8 cellular contexts compared by ENCODE assay signal in the genomic region with DNA sequence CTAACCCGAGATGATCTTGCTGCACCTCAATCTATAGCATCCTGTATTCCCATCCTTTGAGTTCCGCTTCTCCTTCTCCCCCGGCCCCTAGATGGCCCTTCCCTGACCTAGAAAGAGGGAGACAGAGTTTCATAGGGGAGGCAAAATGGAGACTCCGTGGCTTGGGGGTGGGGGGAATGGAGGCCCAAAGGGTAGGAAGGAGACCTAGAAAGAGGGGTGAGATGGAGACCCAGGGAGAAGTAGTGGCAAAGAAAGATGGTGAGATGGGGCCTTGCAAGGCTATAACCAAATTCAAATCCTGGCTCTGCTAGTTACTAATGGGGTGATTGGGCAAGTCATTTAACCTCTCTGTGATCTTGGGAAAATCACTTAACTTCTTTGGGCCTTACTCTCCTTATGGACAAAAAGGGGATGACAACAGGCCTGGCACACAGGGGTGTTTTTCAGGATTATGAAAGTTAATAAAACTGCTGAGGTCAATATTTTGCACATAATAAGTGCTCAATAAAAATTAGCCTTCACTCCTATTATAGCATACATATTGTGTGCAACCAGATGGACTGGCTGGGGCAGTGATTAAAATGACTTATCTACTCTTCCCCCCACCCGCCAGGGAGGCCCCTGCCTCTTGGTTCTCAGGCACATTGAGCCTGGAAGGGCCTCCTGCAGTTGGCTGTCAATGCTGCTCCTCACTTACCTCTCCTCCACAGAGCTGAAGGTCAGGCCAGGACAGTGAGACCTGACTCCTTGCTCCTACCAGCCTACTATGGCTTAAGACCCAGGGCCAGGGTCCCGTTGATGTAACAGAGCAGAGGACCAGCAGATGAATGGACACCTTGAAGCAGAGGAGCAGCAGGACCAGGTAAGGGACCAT. TPM values are rescaled to one million over a fixed set of nuclear protein-coding genes. Genes with fewer than 3 reads are reported as not detected.
DNase-seq lines count a peak whose midpoint lies in the region; ATAC-seq and TF ChIP-seq lines count a peak whose summit lies in the region.

No MANE protein-coding gene starts in this region.

- peak overlapping the region; percentile 96 for H3K27ac Mint-ChIP-seq in glutamatergic neuron (ENCODE audit: unreplicated experiment)

- H3K27me3 ChIP-seq in H7 (ENCODE audit: control insufficient read depth, insufficient read depth, low read length): no peaks in the 10 kb centered on the region
- H3K27me3 ChIP-seq in WERI-Rb-1 (ENCODE audit: insufficient read depth, low read depth, severe bottlenecking): no peaks in the 10 kb centered on the region
- H3K27me3 ChIP-seq in skeletal muscle tissue (ENCODE audit: control insufficient read depth in 3 of 3, insufficient read depth in 3 of 3, low read length in 3 of 3): no peaks in the 10 kb centered on the region

- peaks cover 27% of the 10 kb centered on the region for H3K36me3 ChIP-seq in H7 (replicated peaks; ENCODE audit: control insufficient read depth, insufficient read depth, low read length)
- H3K36me3 ChIP-seq in WERI-Rb-1: peaks cover 39% of the 10 kb centered on the region
- peaks cover 24 to 29% (median 28%) of the 10 kb centered on the region in 3 donors for H3K36me3 ChIP-seq in skeletal muscle tissue (ENCODE audit: control insufficient read depth in 3 of 3, insufficient read depth in 3 of 3, low read length in 3 of 3)

- H3K4me1 ChIP-seq in skeletal muscle tissue (ENCODE audit: control insufficient read depth in 3 of 3, insufficient read depth in 3 of 3, low read length in 3 of 3): peaks cover 44 to 63% (median 49%) of the 10 kb centered on the region in 3 donors

- H3K9me3 ChIP-seq in WERI-Rb-1 (ENCODE audit: severe bottlenecking) (no peaks in the 10 kb centered on the region), skeletal muscle tissue (ENCODE audit: control insufficient read depth in 3 of 3, low read length in 3 of 3) (no peaks in the 10 kb centered on the region)

- ATAC-seq in GM21529 (IDR thresholded peaks at IDR 0.05; ENCODE audit: unreplicated experiment) (no peak), HG02642 (IDR thresholded peaks at IDR 0.05; ENCODE audit: poor library complexity, unreplicated experiment) (no peak)

- no peak for TF ChIP-seq CTCF in WERI-Rb-1 (IDR thresholded peaks at IDR 0.05; ENCODE audit: low read depth, low read length)
- no peak for TF ChIP-seq CTCF in glutamatergic neuron (IDR thresholded peaks at IDR 0.05; ENCODE audit: partially characterized antibody, unreplicated experiment)

- DNase-seq in H7 (peak; percentile 33), WERI-Rb-1 (no peak), glutamatergic neuron (no peak), HuH-7 (ENCODE audit: low spot score) (no peak)
- DNase-seq in stimulated activated naive CD4-positive, alpha-beta T cell (lab: John Stamatoyannopoulos, UW): no peak

- peak overlapping the region; percentile 95 for H3K4me3 Mint-ChIP-seq in glutamatergic neuron (ENCODE audit: unreplicated experiment)

- H3K9me3 Mint-ChIP-seq in glutamatergic neuron (ENCODE audit: unreplicated experiment): peaks cover 15% of the 10 kb centered on the region

- peaks cover 26% of the 10 kb centered on the region for H3K4me1 Mint-ChIP-seq in glutamatergic neuron (ENCODE audit: low read depth, unreplicated experiment)

- no peaks in the 10 kb centered on the region for H3K36me3 Mint-ChIP-seq in glutamatergic neuron (ENCODE audit: unreplicated experiment)

- H3K4me3 ChIP-seq in H7 (ENCODE audit: insufficient read depth, low read depth, low read length) (peak overlapping the region; percentile 100), WERI-Rb-1 (ENCODE audit: low read depth, low read length) (peak overlapping the region; percentile 97), skeletal muscle tissue (ENCODE audit: low read length in 3 of 3) (peak overlapping the region; percentile 91 to 97 (median 95))

- peak overlapping the region; percentile 86 to 94 (median 89) for H3K9ac ChIP-seq in skeletal muscle tissue (ENCODE audit: low read depth in 1 of 3, low read length in 3 of 3)

- H3K27ac ChIP-seq in WERI-Rb-1: peak overlapping the region; percentile 86
- peak overlapping the region; percentile 87 for H3K27ac ChIP-seq in skeletal muscle tissue (ENCODE audit: low read depth, low read length)

- peaks cover 14% of the 10 kb centered on the region for H3K27me3 Mint-ChIP-seq in glutamatergic neuron (ENCODE audit: unreplicated experiment)

RNA-seq across cellular contexts. Expression of a gene that starts 0.6 kb away (rescaled TPM):
- total RNA-seq in H7 (2014; rRNA removed; shearing (Covaris generic)): 10.9 and 26.4 TPM in 2 replicates
- total RNA-seq in glutamatergic neuron (ENCODE audit: unreplicated experiment) (146 TPM), skeletal muscle tissue (2.1 TPM)

RNA-seq across cellular contexts. Expression of a gene that starts 1.0 kb away (rescaled TPM):
- 3,978 and 5,156 TPM in 2 replicates for total RNA-seq in H7 (2014; rRNA removed; shearing (Covaris generic))
- total RNA-seq in glutamatergic neuron (ENCODE audit: unreplicated experiment): 1,011 TPM
- 2,225 TPM for total RNA-seq in skeletal muscle tissue

RNA-seq across cellular contexts. Expression of a gene that starts 5.1 kb away (rescaled TPM):
- 3.8 and 4.0 TPM in 2 replicates for total RNA-seq in H7 (2014; rRNA removed; shearing (Covaris generic))
- 1.5 TPM for total RNA-seq in glutamatergic neuron (ENCODE audit: unreplicated experiment)
- total RNA-seq in skeletal muscle tissue: 1.6 TPM

RNA-seq across cellular contexts. Expression of a gene that starts 13.4 kb away (rescaled TPM):
- not detected in 2 replicates for total RNA-seq in H7 (2014; rRNA removed; shearing (Covaris generic))
- total RNA-seq in glutamatergic neuron (ENCODE audit: unreplicated experiment) (not detected), skeletal muscle tissue (not detected)

RNA-seq across cellular contexts. Expression of a gene that starts 17.2 kb away (rescaled TPM):
- 11.2 and 18.2 TPM in 2 replicates for total RNA-seq in H7 (2014; rRNA removed; shearing (Covaris generic))
- total RNA-seq in glutamatergic neuron (ENCODE audit: unreplicated experiment): 2.9 TPM
- total RNA-seq in skeletal muscle tissue: 6.8 TPM
